ENCODE assay signal across 21 cellular contexts in genomic region chr16:80372341-80372740, GRCh38.
DNase-seq lines count a peak whose midpoint lies in the region; ATAC-seq lines count a peak whose summit lies in the region.
"Had no signal": no experiment of that assay in that cellular context is flagged by ENCODE, and none has a peak within 500 bp of the region (broad histone marks: within the 10 kb centered on the region; RNA-seq: fewer than 3 reads in every experiment).

No MANE protein-coding gene starts in this region.

- H2AFZ ChIP-seq in neuronal stem cell (ENCODE audit: low read length), result no peak overlapping the region

- H2BK12ac ChIP-seq in neuronal stem cell (ENCODE audit: low read length), result no peak overlapping the region

- H2AK5ac ChIP-seq in neuronal stem cell (ENCODE audit: low read depth, low read length), result no peak overlapping the region

- no peak overlapping the region for H2BK5ac ChIP-seq in neuronal stem cell (ENCODE audit: low read length)

- H3K4me1 ChIP-seq in NT2/D1 (ENCODE audit: insufficient read depth, insufficient read length), result no peaks in the 10 kb centered on the region
- peaks cover 0 to 4% of the 10 kb centered on the region in 2 donors for H3K4me1 ChIP-seq in neuronal stem cell (ENCODE audit: control insufficient read depth in 2 of 2, insufficient read depth in 1 of 2, low read depth in 1 of 2, low read length in 2 of 2)

- no peaks in the 10 kb centered on the region for H3K79me1 ChIP-seq in neuronal stem cell (ENCODE audit: low read depth, low read length)

- no peak overlapping the region for H3K4me3 ChIP-seq in NT2/D1 (ENCODE audit: insufficient read length, low read depth)
- H3K4me3 ChIP-seq in neuronal stem cell (ENCODE audit: low read length in 2 of 2), result no peak overlapping the region
- H3K4me3 ChIP-seq: BLaER1 treated with 17β-estradiol and CSF1 and Interleukin-3, amounts not matched to agents 10 nM and 100 nM had no signal

- H4K91ac ChIP-seq in neuronal stem cell (ENCODE audit: low read depth, low read length, poor library complexity), result no peak overlapping the region

- no peak overlapping the region for H4K8ac ChIP-seq in neuronal stem cell (ENCODE audit: low read depth, low read length)

- no peak overlapping the region for H3K9ac ChIP-seq in NT2/D1 (ENCODE audit: insufficient read length, low read depth)
- H3K9ac ChIP-seq in neuronal stem cell (ENCODE audit: low read depth, low read length, poor library complexity), result no peak overlapping the region
- H3K9ac ChIP-seq: BLaER1 treated with 17β-estradiol and CSF1 and Interleukin-3, amounts not matched to agents 10 nM and 100 nM had no signal

- H3K27me3 ChIP-seq in NT2/D1 (ENCODE audit: insufficient read depth, insufficient read length), result no peaks in the 10 kb centered on the region
- no peaks in the 10 kb centered on the region for H3K27me3 ChIP-seq in neuronal stem cell (ENCODE audit: control insufficient read depth in 3 of 3, insufficient read depth in 3 of 3, low read depth in 1 of 3, low read length in 3 of 3)
- H3K27me3 ChIP-seq: BLaER1 treated with 17β-estradiol and CSF1 and Interleukin-3, amounts not matched to agents 10 nM and 100 nM had no signal

- no peak for ATAC-seq in GM19324 (IDR thresholded peaks at IDR 0.05; ENCODE audit: low FRiP score, unreplicated experiment)
- no peak for ATAC-seq in HG02798 (IDR thresholded peaks at IDR 0.05; ENCODE audit: poor library complexity, unreplicated experiment)
- ATAC-seq: HCT116, HepG2 had no signal

- H3K14ac ChIP-seq in neuronal stem cell (ENCODE audit: low read length), result no peak overlapping the region

- H3K9me3 ChIP-seq in NT2/D1 (ENCODE audit: insufficient read depth, low read length) (peaks cover 16% of the 10 kb centered on the region), neuronal stem cell (replicated peaks in 1 of 2; ENCODE audit: control insufficient read depth in 2 of 2, insufficient read depth in 1 of 2, low read depth in 1 of 2, low read length in 2 of 2) (peaks cover 0 to 8% of the 10 kb centered on the region in 2 donors)

- H3K4ac ChIP-seq in neuronal stem cell (ENCODE audit: low read length), result no peak overlapping the region

- no peak overlapping the region for H2BK120ac ChIP-seq in neuronal stem cell (ENCODE audit: low read depth, low read length)

- no peak overlapping the region for H3K23ac ChIP-seq in neuronal stem cell (ENCODE audit: low read depth, low read length, poor library complexity)

- no CpG with 5 or more reads among the region's 10 CpGs for WGBS in neuronal stem cell (ENCODE audit: extremely low coverage in 2 of 2, insufficient read length in 2 of 2, insufficient replicate concordance in 1 of 2), 2 donors

- DNase-seq in ELF-1 (ENCODE audit: low read depth, low spot score) (peak; percentile 27), NT2/D1 (ENCODE audit: low read depth, low spot score) (peak; percentile 44), left kidney (ENCODE audit: low read depth, low spot score) (peak; percentile 18), neuronal stem cell (ENCODE audit: low spot score) (peak; percentile 24), C1 segment of cervical spinal cord (lab: John Stamatoyannopoulos, UW) (no peak)
- DNase-seq: 8988T; CD4-positive, CD25-positive, alpha-beta regulatory T cell; CD8-positive, alpha-beta memory T cell; COR-L47; DMS 273 treated with DMSO at 0.1 percent for 48 hours; DMS53; DND-41; EL; GOT3; H7; HFFc6 had no signal

- H3K4me2 ChIP-seq in neuronal stem cell (ENCODE audit: insufficient read depth, low read length, poor library complexity, severe bottlenecking), result no peak overlapping the region

- H3K18ac ChIP-seq in neuronal stem cell (ENCODE audit: low read length), result no peak overlapping the region

- H3K36me3 ChIP-seq in NT2/D1 (ENCODE audit: insufficient read depth, insufficient read length, low read length), result no peaks in the 10 kb centered on the region
- H3K36me3 ChIP-seq in neuronal stem cell (replicated peaks in 1 of 2; ENCODE audit: control insufficient read depth in 2 of 2, insufficient read depth in 2 of 2, low read length in 2 of 2), result no peaks in the 10 kb centered on the region
- H3K36me3 ChIP-seq: BLaER1 treated with 17β-estradiol and CSF1 and Interleukin-3, amounts not matched to agents 10 nM and 100 nM had no signal

- no peak overlapping the region for H2BK15ac ChIP-seq in neuronal stem cell (ENCODE audit: low read length)

- H3K27ac ChIP-seq in neuronal stem cell (replicated peaks; ENCODE audit: low read length), result peak overlapping the region; percentile 67
- H3K27ac ChIP-seq: BLaER1 treated with 17β-estradiol and CSF1 and Interleukin-3, amounts not matched to agents 10 nM and 100 nM had no signal

Comparison
In these comparisons a context has a peak if more than half of its experiments do, and no peak if none do; other contexts are left out.
1. DNase-seq: peak in ELF-1 (single experiment), NT2/D1 (single experiment), left kidney (single experiment) and neuronal stem cell (single experiment); none in C1 segment of cervical spinal cord (0 of 14).